In genomic region chr6:92681401-92681800, GRCh38 we compare ENCODE assay signal across 18 cellular contexts.
DNase-seq lines count a peak whose midpoint lies in the region; FAIRE-seq and TF ChIP-seq lines count a peak whose summit lies in the region.
"Had no signal": no experiment of that assay in that cellular context is flagged by ENCODE, and none has a peak within 500 bp of the region (broad histone marks: within the 10 kb centered on the region; RNA-seq: fewer than 3 reads in every experiment).

No MANE protein-coding gene starts in this region.

- no peak for TF ChIP-seq EP300 in tibial nerve (IDR thresholded peaks at IDR 0.05)

- WGBS in tibial nerve, 2 donors = 89 to 100% methylated on average over 1 of the region's 1 CpG

- H3K9me3 Mint-ChIP-seq in Caco-2 (ENCODE audit: unreplicated experiment) = no peaks in the 10 kb centered on the region

- no peak for TF ChIP-seq CTCF in LNCaP clone FGC (IDR thresholded peaks at IDR 0.05; ENCODE audit: control insufficient read depth, extremely low read depth, insufficient read depth)
- TF ChIP-seq CTCF in kidney (IDR thresholded peaks at IDR 0.05; ENCODE audit: borderline replicate concordance, extremely low read depth, insufficient read depth) = no peak
- TF ChIP-seq CTCF in tibial nerve (IDR thresholded peaks at IDR 0.05) = no peak
- TF ChIP-seq CTCF in Caco-2 (IDR thresholded peaks at IDR 0.05; ENCODE audit: insufficient read depth in 1 of 2, low read depth in 1 of 2, low read length in 1 of 2, severe bottlenecking in 1 of 2, unreplicated experiment in 1 of 2) = no peak

- H3K9ac ChIP-seq in kidney (ENCODE audit: low read length in 2 of 2) = no peak overlapping the region

- H3K27ac ChIP-seq in kidney (ENCODE audit: low read depth in 2 of 2, low read length in 2 of 2) = no peak overlapping the region
- no peak overlapping the region for H3K27ac ChIP-seq in tibial nerve
- H3K27ac ChIP-seq: A549, C4-2B had no signal

- no peak overlapping the region for H3K27ac Mint-ChIP-seq in Caco-2 (ENCODE audit: unreplicated experiment)
- H3K27ac Mint-ChIP-seq: CD4-positive, alpha-beta T cell; IgD-negative memory B cell had no signal

- no peak overlapping the region for H3K4me3 Mint-ChIP-seq in Caco-2 (ENCODE audit: unreplicated experiment)
- H3K4me3 Mint-ChIP-seq: CD4-positive, alpha-beta T cell; IgD-negative memory B cell had no signal

- no peak for TF ChIP-seq POLR2A in tibial nerve (IDR thresholded peaks at IDR 0.05)

- H3K4me3 ChIP-seq in LNCaP clone FGC (ENCODE audit: low read depth, low read length) = no peak overlapping the region
- no peak overlapping the region for H3K4me3 ChIP-seq in kidney (ENCODE audit: low read length in 2 of 2)
- H3K4me3 ChIP-seq in tibial nerve = no peak overlapping the region
- H3K4me3 ChIP-seq in Caco-2 (ENCODE audit: low read depth, low read length) = no peak overlapping the region
- H3K4me3 ChIP-seq: A549, GM12878, HAP-1 had no signal

- H3K36me3 ChIP-seq in kidney (ENCODE audit: control insufficient read depth in 1 of 2, insufficient read depth in 2 of 2, low read length in 2 of 2) (no peaks in the 10 kb centered on the region), tibial nerve (no peaks in the 10 kb centered on the region), Caco-2 (ENCODE audit: control insufficient read depth, insufficient read depth, low read length) (no peaks in the 10 kb centered on the region)
- H3K36me3 ChIP-seq: HAP-1 had no signal

- FAIRE-seq in kidney (lab: Jason Lieb, UNC) = peak; percentile 23
- FAIRE-seq: A549, GM12878, HepG2 had no signal

- H3K27me3 ChIP-seq in tibial nerve (no peaks in the 10 kb centered on the region), Caco-2 (replicated peaks; ENCODE audit: control insufficient read depth, insufficient read depth, low read length) (no peaks in the 10 kb centered on the region)

- no peaks in the 10 kb centered on the region for H3K36me3 Mint-ChIP-seq in Caco-2 (ENCODE audit: insufficient read depth, unreplicated experiment)
- H3K36me3 Mint-ChIP-seq: IgD-negative memory B cell had no signal

- DNase-seq in LNCaP clone FGC (ENCODE audit: low read depth) (peak; percentile 88), NCI-H345 treated with DMSO at 0.1 percent for 48 hours (lab: John Stamatoyannopoulos, UW; ENCODE audit: unreplicated experiment) (peak; percentile 22), NCI-H748 (lab: John Stamatoyannopoulos, UW; ENCODE audit: unreplicated experiment) (peak; percentile 57), kidney (no peak), SW 1271 (lab: John Stamatoyannopoulos, UW) (no peak), tibial nerve (ENCODE audit: low spot score in 2 of 2) (no peak), Caco-2 (no peak)
- DNase-seq: AML-193; CD4-positive, alpha-beta T cell; DMS153; DND-41; EL had no signal

- intact Hi-C loops in kidney (cut with DNase I) (no loop called here), Caco-2 (cut with micrococcal nuclease; ENCODE audit: unreplicated experiment) (no loop called here)

- H3K4me1 ChIP-seq in kidney (ENCODE audit: control insufficient read depth in 1 of 2, insufficient read depth in 1 of 2, low read depth in 1 of 2, low read length in 2 of 2) = no peaks in the 10 kb centered on the region
- no peaks in the 10 kb centered on the region for H3K4me1 ChIP-seq in tibial nerve
- no peaks in the 10 kb centered on the region for H3K4me1 ChIP-seq in Caco-2
- H3K4me1 ChIP-seq: A549, HAP-1 had no signal

- no peaks in the 10 kb centered on the region for H3K4me1 Mint-ChIP-seq in Caco-2 (ENCODE audit: low read depth, unreplicated experiment)
- H3K4me1 Mint-ChIP-seq: IgD-negative memory B cell had no signal

- no TSS peak for BruUV-seq in Caco-2 (replicated peaks; lab: Mats Ljungman, UMichigan)

- POLR2A ChIA-PET in Caco-2 (lab: Charles Lee) = no interaction called here

- CTCF ChIA-PET in Caco-2 (lab: Charles Lee) = no interaction called here

- peaks cover 3% of the 10 kb centered on the region for H3K27me3 Mint-ChIP-seq in Caco-2 (ENCODE audit: insufficient read depth, unreplicated experiment)
- H3K27me3 Mint-ChIP-seq: CD4-positive, alpha-beta T cell; IgD-negative memory B cell had no signal

- H3K9me3 ChIP-seq in kidney (ENCODE audit: control insufficient read depth in 1 of 2, low read length in 2 of 2) (no peaks in the 10 kb centered on the region), tibial nerve (no peaks in the 10 kb centered on the region), Caco-2 (no peaks in the 10 kb centered on the region)
- H3K9me3 ChIP-seq: A549, HAP-1 had no signal

Comparison
In these comparisons a context has a peak if more than half of its experiments do, and no peak if none do; other contexts are left out.
1. DNase-seq: peak in LNCaP clone FGC (single experiment), NCI-H345 treated with DMSO at 0.1 percent for 48 hours (single experiment) and NCI-H748 (single experiment); none in kidney (single experiment), SW 1271 (0 of 2), tibial nerve (0 of 2) and Caco-2 (0 of 2).